8 cellular contexts compared by ENCODE assay signal in genomic region chr2:96869824-96870630, GRCh38. TPM values are rescaled to one million over a fixed set of nuclear protein-coding genes. Genes with fewer than 3 reads are reported as not detected.
DNase-seq lines count a peak whose midpoint lies in the region; ATAC-seq and TF ChIP-seq lines count a peak whose summit lies in the region.

Gene SEMA4C, minus strand, starts transcription at chr2:96870080. Its CDS starts 2,194 bp downstream, at chr2:96867886.

- H3K4me3 ChIP-seq in lung, result peak within 1 kb of the TSS; percentile 71

- TF ChIP-seq CTCF in lung (IDR thresholded peaks at IDR 0.05; ENCODE audit: control extremely low read depth, extremely low read depth), result no peak

- peak; percentile 23 for ATAC-seq in lung (ENCODE audit: insufficient read depth, low FRiP score)
- peak; percentile 6 to 13 for ATAC-seq in stimulated activated naive B cell treated with anti-CD40 and anti-IgM and Interleukin-4, amounts not matched to agents 10 μg/mL and 1 μg/mL and 100 μg/mL, for 72 hours (replicated peaks)
- no peak for ATAC-seq in HG03039 (IDR thresholded peaks at IDR 0.05; ENCODE audit: unreplicated experiment)

- WGBS in lung, 2 donors, result 1 to 2% methylated on average over 65 to 92 of the region's 92 CpGs

- CTCF ChIA-PET in activated CD4-positive, alpha-beta T cell treated with anti-CD3 and anti-CD28 coated beads, Interleukin-2, amount 10 ng/mL, durations not matched to agents 7 days and 5 days (lab: Charles Lee), result interaction anchor here (2.1 to 4.4 kb wide), 2 partner anchors 12 to 13 kb away, joined by 15 to 39 read pairs; partner anchors contain the start of gene ANKRD39

- H3K4me1 ChIP-seq in lung (ENCODE audit: control insufficient read depth in 2 of 2, insufficient read depth in 2 of 2, low read length in 2 of 2), result peaks cover 0 to 22% of the 10 kb centered on the region in 2 donors

- DNase-seq in EL (peak; percentile 42), LHCN-M2 (ENCODE audit: low read depth) (peak; percentile 62), lung (ENCODE audit: low spot score) (peak; percentile 52), NCI-H2029 (lab: John Stamatoyannopoulos, UW) (no peak)
- DNase-seq in activated CD4-positive, alpha-beta T cell treated with anti-CD3 and anti-CD28 coated beads, Interleukin-2, amount 10 ng/mL, durations not matched to agents 7 days and 5 days, result peak; percentile 60
- DNase-seq in effector CD4-positive, alpha-beta T cell, result peak; percentile 58
- DNase-seq in stimulated activated naive B cell treated with anti-CD40 and anti-IgM and Interleukin-4, amounts not matched to agents 10 μg/mL and 1 μg/mL and 100 μg/mL, for 72 hours, result peak; percentile 49

- H3K9me3 ChIP-seq in lung (ENCODE audit: control insufficient read depth in 2 of 2, insufficient read depth in 1 of 2, low read length in 1 of 2), result no peaks in the 10 kb centered on the region

- POLR2A ChIA-PET in activated CD4-positive, alpha-beta T cell treated with anti-CD3 and anti-CD28 coated beads, Interleukin-2, amount 10 ng/mL, durations not matched to agents 7 days and 5 days (lab: Charles Lee), result no interaction called here

- peak within 1 kb of the TSS; percentile 90 for H3K27ac Mint-ChIP-seq in activated CD4-positive, alpha-beta T cell treated with anti-CD3 and anti-CD28 coated beads, Interleukin-2, amount 10 ng/mL, durations not matched to agents 7 days and 5 days
- peak within 1 kb of the TSS; percentile 93 for H3K27ac Mint-ChIP-seq in stimulated activated naive B cell treated with anti-CD40 and anti-IgM and Interleukin-4, amounts not matched to agents 10 μg/mL and 1 μg/mL and 100 μg/mL, for 72 hours

- H3K27me3 Mint-ChIP-seq in activated CD4-positive, alpha-beta T cell treated with anti-CD3 and anti-CD28 coated beads, Interleukin-2, amount 10 ng/mL, durations not matched to agents 7 days and 5 days, result peaks cover 13% of the 10 kb centered on the region
- H3K27me3 Mint-ChIP-seq in stimulated activated naive B cell treated with anti-CD40 and anti-IgM and Interleukin-4, amounts not matched to agents 10 μg/mL and 1 μg/mL and 100 μg/mL, for 72 hours, result peaks cover 0 to 23% of the 10 kb centered on the region in 2 donors

- H3K27ac ChIP-seq in lung (ENCODE audit: low read depth in 1 of 2, low read length in 1 of 2), result peak within 1 kb of the TSS; percentile 90 to 94

- peak within 1 kb of the TSS; percentile 81 for H3K4me3 Mint-ChIP-seq in activated CD4-positive, alpha-beta T cell treated with anti-CD3 and anti-CD28 coated beads, Interleukin-2, amount 10 ng/mL, durations not matched to agents 7 days and 5 days
- peak within 1 kb of the TSS; percentile 80 to 89 for H3K4me3 Mint-ChIP-seq in stimulated activated naive B cell treated with anti-CD40 and anti-IgM and Interleukin-4, amounts not matched to agents 10 μg/mL and 1 μg/mL and 100 μg/mL, for 72 hours

- H3K4me1 Mint-ChIP-seq in activated CD4-positive, alpha-beta T cell treated with anti-CD3 and anti-CD28 coated beads, Interleukin-2, amount 10 ng/mL, durations not matched to agents 7 days and 5 days, result peaks cover 45% of the 10 kb centered on the region
- H3K4me1 Mint-ChIP-seq in stimulated activated naive B cell treated with anti-CD40 and anti-IgM and Interleukin-4, amounts not matched to agents 10 μg/mL and 1 μg/mL and 100 μg/mL, for 72 hours, result peaks cover 42 to 60% of the 10 kb centered on the region in 2 donors

- no peaks in the 10 kb centered on the region for H3K27me3 ChIP-seq in lung (ENCODE audit: control insufficient read depth, insufficient read depth)

- peaks cover 0 to 14% of the 10 kb centered on the region in 2 donors for H3K36me3 ChIP-seq in lung (ENCODE audit: control insufficient read depth in 2 of 2, insufficient read depth in 2 of 2, low read length in 2 of 2)

- H3K9me3 Mint-ChIP-seq in activated CD4-positive, alpha-beta T cell treated with anti-CD3 and anti-CD28 coated beads, Interleukin-2, amount 10 ng/mL, durations not matched to agents 7 days and 5 days, result no peaks in the 10 kb centered on the region
- no peaks in the 10 kb centered on the region for H3K9me3 Mint-ChIP-seq in stimulated activated naive B cell treated with anti-CD40 and anti-IgM and Interleukin-4, amounts not matched to agents 10 μg/mL and 1 μg/mL and 100 μg/mL, for 72 hours

- peaks cover 14% of the 10 kb centered on the region for H3K36me3 Mint-ChIP-seq in activated CD4-positive, alpha-beta T cell treated with anti-CD3 and anti-CD28 coated beads, Interleukin-2, amount 10 ng/mL, durations not matched to agents 7 days and 5 days (ENCODE audit: low read depth)
- peaks cover 23 to 34% of the 10 kb centered on the region in 2 donors for H3K36me3 Mint-ChIP-seq in stimulated activated naive B cell treated with anti-CD40 and anti-IgM and Interleukin-4, amounts not matched to agents 10 μg/mL and 1 μg/mL and 100 μg/mL, for 72 hours

RNA-seq across cellular contexts. Expression of gene SEMA4C, which starts in this region (rescaled TPM):
- total RNA-seq in LHCN-M2 (2014; rRNA removed) (91.4 and 118 TPM in 2 replicates), lung (10 to 100 TPM; 34.7 to 42.0 TPM)
- polyA plus RNA-seq in LHCN-M2 (2012), result 18.2 TPM
- 10 to 100 TPM; 25.5 to 35.4 TPM for total RNA-seq in activated CD4-positive, alpha-beta T cell treated with anti-CD3 and anti-CD28 coated beads, Interleukin-2, amount 10 ng/mL, durations not matched to agents 7 days and 5 days
- polyA plus RNA-seq in lung, result 10 to 100 TPM; 18.8 to 23.0 TPM
